Comparison of ENCODE assay signal across 16 cellular contexts in the genomic region with DNA sequence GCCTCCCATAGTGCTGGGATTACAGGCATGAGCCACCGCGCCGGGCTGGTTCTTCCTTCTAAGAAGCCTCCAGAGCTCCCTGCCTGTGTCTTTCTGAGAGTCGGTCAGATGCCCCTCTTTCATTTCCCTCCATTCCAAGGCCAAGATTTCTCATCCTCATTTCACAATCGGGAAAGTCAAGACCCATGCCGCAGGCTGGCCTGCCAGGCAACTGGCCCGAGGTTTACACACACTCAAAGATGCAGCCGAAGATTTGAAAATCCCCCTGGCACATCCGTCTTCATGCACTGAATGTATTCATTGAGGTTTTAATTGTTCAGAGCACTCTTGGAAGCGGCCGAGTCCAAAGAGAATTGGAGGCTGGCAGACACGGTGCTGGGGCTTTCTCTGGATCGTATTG. TPM values are rescaled to one million over a fixed set of nuclear protein-coding genes. Genes with fewer than 3 reads are reported as not detected.
DNase-seq lines count a peak whose midpoint lies in the region; ATAC-seq and TF ChIP-seq lines count a peak whose summit lies in the region.
"Had no signal": no experiment of that assay in that cellular context is flagged by ENCODE, and none has a peak within 500 bp of the region (broad histone marks: within the 10 kb centered on the region; RNA-seq: fewer than 3 reads in every experiment).

No MANE protein-coding gene starts in this region.

- CTCF ChIA-PET in mammary epithelial cell (lab: Charles Lee; ENCODE audit: low non-redundant PET) = no interaction called here
- CTCF ChIA-PET in OCI-LY7 (lab: Charles Lee; ENCODE audit: unreplicated experiment) = no interaction called here

- H2AFZ ChIP-seq in mammary epithelial cell (ENCODE audit: low read depth, low read length) (peak overlapping the region; percentile 68), OCI-LY7 (ENCODE audit: low read length) (no peak overlapping the region)

- H3K36me3 ChIP-seq in MG63 (no peaks in the 10 kb centered on the region), mammary epithelial cell (ENCODE audit: insufficient read depth, low read length) (no peaks in the 10 kb centered on the region), lower lobe of right lung (no peaks in the 10 kb centered on the region), OCI-LY7 (ENCODE audit: insufficient read depth, low read length) (no peaks in the 10 kb centered on the region), gastrocnemius medialis (no peaks in the 10 kb centered on the region)
- H3K36me3 ChIP-seq: BLaER1 had no signal

- dilution Hi-C loops in mammary epithelial cell (cut with HindIII; ENCODE audit: low sequenced_read_pairs) = no loop called here

- 42% methylated on average over 13 of the region's 13 CpGs for WGBS in mammary epithelial cell (ENCODE audit: low coverage, missing lambda C conversion rate)

- ATAC-seq in lower lobe of right lung = no peak
- no peak for ATAC-seq in HG02763 (IDR thresholded peaks at IDR 0.05; ENCODE audit: unreplicated experiment)
- ATAC-seq in gastrocnemius medialis = no peak
- no peak for ATAC-seq in GM19455 (IDR thresholded peaks at IDR 0.05; ENCODE audit: unreplicated experiment)
- ATAC-seq: Right ventricle myocardium inferior had no signal

- no peak overlapping the region for H3K9ac ChIP-seq in mammary epithelial cell (ENCODE audit: insufficient read depth, low read length)
- H3K9ac ChIP-seq: BLaER1 had no signal

- DNase-seq in MG63 (peak; percentile 84), mammary epithelial cell (no peak), lower lobe of right lung (no peak), OCI-LY7 (ENCODE audit: low spot score) (no peak), gastrocnemius medialis (no peak)
- DNase-seq: DMS 273 treated with DMSO at 0.1 percent for 48 hours, NCI-H1436 treated with DMSO at 0.1 percent for 48 hours, NCI-H226, NCI-H526, OCI-M1 had no signal

- H3K27ac ChIP-seq in mammary epithelial cell (ENCODE audit: insufficient read depth, low read depth, low read length) (no peak overlapping the region), lower lobe of right lung (peak overlapping the region; percentile 90), skin epidermis (peak overlapping the region in 12 of 21 experiments; percentile 11 to 90 (median 78)), OCI-LY7 (ENCODE audit: low read depth, low read length, poor library complexity, severe bottlenecking) (no peak overlapping the region), gastrocnemius medialis (no peak overlapping the region)
- H3K27ac ChIP-seq: BLaER1, SK-N-MC had no signal

- no peaks in the 10 kb centered on the region for H3K9me2 ChIP-seq in OCI-LY7 (ENCODE audit: insufficient read depth, low read length)

- no peaks in the 10 kb centered on the region for H3K9me3 ChIP-seq in MG63
- no peaks in the 10 kb centered on the region for H3K9me3 ChIP-seq in mammary epithelial cell (replicated peaks; ENCODE audit: insufficient read depth, low read length)
- no peaks in the 10 kb centered on the region for H3K9me3 ChIP-seq in lower lobe of right lung
- H3K9me3 ChIP-seq in OCI-LY7 (ENCODE audit: low read length) = no peaks in the 10 kb centered on the region
- no peaks in the 10 kb centered on the region for H3K9me3 ChIP-seq in gastrocnemius medialis
- H3K9me3 ChIP-seq: BLaER1 had no signal

- H4K20me1 ChIP-seq in mammary epithelial cell (ENCODE audit: insufficient read depth, low read length) = no peaks in the 10 kb centered on the region
- H4K20me1 ChIP-seq in OCI-LY7 (ENCODE audit: insufficient read depth, low read length) = no peaks in the 10 kb centered on the region
- H4K20me1 ChIP-seq: BLaER1 had no signal

- H3K4me3 ChIP-seq in MG63 (no peak overlapping the region), mammary epithelial cell (replicated peaks in 1 of 3; ENCODE audit: insufficient read depth in 1 of 3, low read depth in 2 of 3, low read length in 3 of 3) (no peak overlapping the region), lower lobe of right lung (no peak overlapping the region), skin epidermis (no peak overlapping the region), OCI-LY7 (ENCODE audit: low read depth, low read length, poor library complexity, severe bottlenecking) (no peak overlapping the region), gastrocnemius medialis (no peak overlapping the region)
- H3K4me3 ChIP-seq: BLaER1, SK-N-MC had no signal

- no peak for TF ChIP-seq POLR2A in gastrocnemius medialis (IDR thresholded peaks at IDR 0.05)

- H3K4me1 ChIP-seq in mammary epithelial cell (ENCODE audit: insufficient read depth, low read length) (peaks cover 8% of the 10 kb centered on the region), lower lobe of right lung (peaks cover 43% of the 10 kb centered on the region), OCI-LY7 (ENCODE audit: insufficient read depth, low read length, poor library complexity, severe bottlenecking) (peaks cover 10% of the 10 kb centered on the region), gastrocnemius medialis (peaks cover 39 to 42% of the 10 kb centered on the region in 2 donors)
- H3K4me1 ChIP-seq: BLaER1 had no signal

- H3K27me3 ChIP-seq in MG63 = no peaks in the 10 kb centered on the region
- H3K27me3 ChIP-seq in mammary epithelial cell (ENCODE audit: insufficient read depth, low read length) = no peaks in the 10 kb centered on the region
- H3K27me3 ChIP-seq in lower lobe of right lung (ENCODE audit: low read depth) = no peaks in the 10 kb centered on the region
- H3K27me3 ChIP-seq in gastrocnemius medialis = no peaks in the 10 kb centered on the region
- H3K27me3 ChIP-seq: BLaER1 had no signal

- intact Hi-C loops in mammary epithelial cell (cut with micrococcal nuclease) (no loop called here), lower lobe of right lung (cut with DNase I) (no loop called here), OCI-LY7 (cut with micrococcal nuclease; ENCODE audit: unreplicated experiment) (no loop called here), gastrocnemius medialis (cut with DNase I; ENCODE audit: low total_unique reads) (loop anchor here (2.0 kb wide), 1 partner anchor 18 kb away; no protein-coding TSS in a partner anchor)

- in situ Hi-C loops in mammary epithelial cell (cut with MboI; ENCODE audit: low sequenced_read_pairs in 2 of 2) (no loop called here), gastrocnemius medialis (cut with MboI; ENCODE audit: low sequenced_read_pairs in 4 of 4) (no loop called here)

- TF ChIP-seq CTCF in mammary epithelial cell (conservative IDR thresholded peaks at IDR 0.05 in 1 of 2, IDR thresholded peaks at IDR 0.05 in 1 of 2; ENCODE audit: extremely low read depth in 1 of 2, insufficient read depth in 1 of 2, low read depth in 1 of 2, low read length in 2 of 2) (no peak), lower lobe of right lung (IDR thresholded peaks at IDR 0.05) (no peak), OCI-LY7 (conservative IDR thresholded peaks at IDR 0.05; ENCODE audit: low read length) (no peak), gastrocnemius medialis (IDR thresholded peaks at IDR 0.05 in 4 of 5, conservative IDR thresholded peaks at IDR 0.05 in 1 of 5) (no peak)

- POLR2A ChIA-PET in OCI-LY7 (lab: Charles Lee) = no interaction called here

- no TSS peak for BruUV-seq in mammary epithelial cell (replicated peaks; lab: Mats Ljungman, UMichigan)
- BruUV-seq in OCI-LY7 (replicated peaks; lab: Mats Ljungman, UMichigan) = no TSS peak

- no peaks in the 10 kb centered on the region for H3K79me2 ChIP-seq in mammary epithelial cell (ENCODE audit: insufficient read depth, low read length)
- H3K79me2 ChIP-seq in OCI-LY7 (ENCODE audit: insufficient read depth, low read depth, low read length) = no peaks in the 10 kb centered on the region

- H3K4me2 ChIP-seq in mammary epithelial cell (ENCODE audit: insufficient read depth, low read depth, low read length) = no peak overlapping the region
- H3K4me2 ChIP-seq in OCI-LY7 (ENCODE audit: low read length) = no peak overlapping the region
- H3K4me2 ChIP-seq: BLaER1 had no signal

RNA-seq across cellular contexts. Expression of a gene that starts 29.1 kb away (rescaled TPM):
- total RNA-seq in MG63 (2014; rRNA removed; shearing (Covaris generic); ENCODE audit: low replicate concordance) = 509 and 971 TPM in 2 replicates
- 100 to 1,000 TPM; 164 to 214 TPM for total RNA-seq in mammary epithelial cell
- 228 TPM for polyA plus RNA-seq in mammary epithelial cell
- polyA minus RNA-seq in mammary epithelial cell = 74.5 TPM
- total RNA-seq in lower lobe of right lung = 166 TPM
- 182 and 221 TPM in 2 replicates for total RNA-seq in OCI-LY7 (2014; rRNA removed; shearing (Covaris generic))
- total RNA-seq in OCI-LY7 (2022) = 302 and 306 TPM in 2 replicates
- total RNA-seq in gastrocnemius medialis = 100 to 1,000 TPM; 182 to 207 (median 198) TPM

Comparison
In these comparisons a context has a peak if more than half of its experiments do, and no peak if none do; other contexts are left out.
1. H3K27ac ChIP-seq: peak in lower lobe of right lung (single experiment) and skin epidermis (12 of 21); none in mammary epithelial cell (single experiment), OCI-LY7 (single experiment) and gastrocnemius medialis (0 of 4).